Comparison of ENCODE assay signal across 14 cellular contexts in the genomic region with DNA sequence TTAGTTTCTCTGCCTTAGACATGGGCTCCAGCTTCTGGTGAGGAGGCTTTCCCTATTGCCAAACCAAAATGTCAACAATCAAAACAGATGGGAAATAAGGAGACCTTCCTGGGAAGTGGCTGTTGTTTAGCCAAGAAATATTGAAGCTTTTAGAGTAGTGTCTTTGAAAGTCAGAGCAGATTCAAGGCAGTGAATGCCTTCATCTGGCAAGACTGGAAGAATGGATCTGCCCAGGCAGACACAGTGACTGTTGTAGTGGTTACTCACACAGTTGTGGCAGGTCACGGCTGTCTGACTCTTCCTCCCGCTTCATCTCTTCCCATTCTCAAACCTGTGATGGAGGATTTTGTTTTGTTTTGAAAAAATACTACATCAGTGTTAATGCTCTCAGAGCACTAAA.
"Had no signal": no experiment of that assay in that cellular context is flagged by ENCODE, and none has a peak within 500 bp of the region (broad histone marks: within the 10 kb centered on the region; RNA-seq: fewer than 3 reads in every experiment).

No MANE protein-coding gene starts in this region.

- H3K4me3 ChIP-seq: esophagus muscularis mucosa, prostate gland, thyroid gland had no signal

- H3K36me3 ChIP-seq: esophagus muscularis mucosa, prostate gland, thyroid gland had no signal

- H3K27ac ChIP-seq: esophagus muscularis mucosa, prostate gland, thyroid gland had no signal

- H3K27me3 ChIP-seq: esophagus muscularis mucosa, thyroid gland had no signal

- H3K9me3 ChIP-seq: esophagus muscularis mucosa, prostate gland, thyroid gland had no signal

- DNase-seq: activated CD4-positive, CD25-positive, alpha-beta regulatory T cell; activated naive CD4-positive, alpha-beta T cell treated with anti-CD3 and anti-CD28 coated beads, Interleukin-2, amount 10 ng/mL, durations not matched to agents 7 days and 5 days; activated T-cell treated with anti-CD3 and anti-CD28 coated beads, Interleukin-2, amount 50 U/mL, for 1 hour; caudate nucleus; hippocampal formation; kidney; left ventricle myocardium superior; mesendoderm; right cardiac atrium; stimulated activated CD4-positive, alpha-beta T cell treated with anti-CD3 and anti-CD28 coated beads, Interleukin-2, amount 100 ng/mL, for 24 hours; SW 1271; thyroid gland had no signal

- H3K4me1 ChIP-seq: esophagus muscularis mucosa, prostate gland, thyroid gland had no signal
